18 cellular contexts compared by ENCODE assay signal in genomic region chr21:29117372-29117955, GRCh38. TPM values are rescaled to one million over a fixed set of nuclear protein-coding genes. Genes with fewer than 3 reads are reported as not detected.
DNase-seq lines count a peak whose midpoint lies in the region; ATAC-seq and TF ChIP-seq lines count a peak whose summit lies in the region.
"Had no signal": no experiment of that assay in that cellular context is flagged by ENCODE, and none has a peak within 500 bp of the region (broad histone marks: within the 10 kb centered on the region; RNA-seq: fewer than 3 reads in every experiment).

No MANE protein-coding gene starts in this region.

- H3K36me3 ChIP-seq in OCI-LY3 (replicated peaks; ENCODE audit: low read depth, low read length) (no peaks in the 10 kb centered on the region), sigmoid colon (no peaks in the 10 kb centered on the region), endodermal cell (ENCODE audit: control insufficient read depth, insufficient read depth, low read length) (no peaks in the 10 kb centered on the region)
- H3K36me3 ChIP-seq: ascending aorta had no signal

- H3K79me2 ChIP-seq in OCI-LY3 (ENCODE audit: low read length), result no peaks in the 10 kb centered on the region

- no peak for TF ChIP-seq POLR2A in sigmoid colon (IDR thresholded peaks at IDR 0.05)

- H2AFZ ChIP-seq in OCI-LY3 (ENCODE audit: low read depth, low read length), result no peak overlapping the region

- no peaks in the 10 kb centered on the region for H3K9me3 ChIP-seq in OCI-LY3 (ENCODE audit: insufficient read depth, low read length)
- no peaks in the 10 kb centered on the region for H3K9me3 ChIP-seq in sigmoid colon
- H3K9me3 ChIP-seq in endodermal cell (ENCODE audit: control insufficient read depth, low read length), result no peaks in the 10 kb centered on the region
- H3K9me3 ChIP-seq: ascending aorta had no signal

- H3K36me3 Mint-ChIP-seq in endodermal cell (ENCODE audit: low read depth), result no peaks in the 10 kb centered on the region

- peaks cover 42% of the 10 kb centered on the region for H3K4me1 ChIP-seq in OCI-LY3 (ENCODE audit: low read length)
- no peaks in the 10 kb centered on the region for H3K4me1 ChIP-seq in sigmoid colon
- H3K4me1 ChIP-seq in endodermal cell (ENCODE audit: control insufficient read depth, insufficient read depth, low read length), result peaks cover 6% of the 10 kb centered on the region
- H3K4me1 ChIP-seq: ascending aorta had no signal

- H3K4me3 ChIP-seq in OCI-LY3 (ENCODE audit: low read length) (peak overlapping the region; percentile 54), sigmoid colon (no peak overlapping the region), endodermal cell (ENCODE audit: low read length) (no peak overlapping the region)
- H3K4me3 ChIP-seq: ascending aorta had no signal

- TF ChIP-seq CTCF in GM10266 (IDR thresholded peaks at IDR 0.05; ENCODE audit: control insufficient read depth, insufficient read depth, low read depth, missing control alignments) (no peak), OCI-LY3 (IDR thresholded peaks at IDR 0.05; ENCODE audit: low read depth, low read length) (no peak), sigmoid colon (IDR thresholded peaks at IDR 0.05) (no peak), endodermal cell (conservative IDR thresholded peaks at IDR 0.05) (no peak)

- 80 to 91% methylated on average over 3 of the region's 3 CpGs for WGBS in sigmoid colon, 2 donors
- WGBS in endodermal cell (ENCODE audit: insufficient coverage in 1 of 2, insufficient read length in 1 of 2), 2 experiments, result 93% methylated on average over 3 of the region's 3 CpGs; no CpG with 5 or more reads in 1 of the 2 experiments

- H3K9ac ChIP-seq in OCI-LY3 (ENCODE audit: low read length) (peak overlapping the region; percentile 29; the same call in 1 of the 2 replicates), endodermal cell (ENCODE audit: extremely low read depth, low read length, poor library complexity, severe bottlenecking) (no peak overlapping the region)

- H3K27me3 ChIP-seq in OCI-LY3 (ENCODE audit: low read depth, low read length) (no peaks in the 10 kb centered on the region), sigmoid colon (no peaks in the 10 kb centered on the region), endodermal cell (ENCODE audit: control insufficient read depth, insufficient read depth, low read length, poor library complexity, severe bottlenecking) (no peaks in the 10 kb centered on the region)
- H3K27me3 ChIP-seq: ascending aorta had no signal

- DNase-seq in GM10266 (ENCODE audit: extremely low spot score) (peak; percentile 38), sigmoid colon (no peak), KBM-7 (no peak), endodermal cell (no peak), C1 segment of cervical spinal cord (lab: John Stamatoyannopoulos, UW) (no peak)
- DNase-seq: activated CD4-positive, alpha-beta T cell treated with anti-CD3 and anti-CD28 coated beads for 1 hour; activated T-cell treated with anti-CD3 and anti-CD28 coated beads, Interleukin-2, amount 50 U/mL, for 72 hours; DMS79 treated with DMSO at 0.1 percent for 48 hours; effector CD4-positive, alpha-beta T cell; foreskin fibroblast; GOT3; immature natural killer cell; T-helper 1 cell had no signal

- H3K27ac Mint-ChIP-seq in endodermal cell, result no peak overlapping the region
- H3K27ac Mint-ChIP-seq: activated T-cell treated with anti-CD3 and anti-CD28 coated beads, Interleukin-2, amount 50 U/mL, for 72 hours; immature natural killer cell had no signal

- H3K4me1 Mint-ChIP-seq in endodermal cell, result peaks cover 14% of the 10 kb centered on the region
- H3K4me1 Mint-ChIP-seq: immature natural killer cell had no signal

- peak overlapping the region; percentile 67 for H3K4me2 ChIP-seq in OCI-LY3 (ENCODE audit: low read length)

- TF ChIP-seq EP300 in sigmoid colon (IDR thresholded peaks at IDR 0.05), result no peak

- no peaks in the 10 kb centered on the region for H4K20me1 ChIP-seq in OCI-LY3 (ENCODE audit: insufficient read depth, low read length)

- H3K9me3 Mint-ChIP-seq in endodermal cell, result no peaks in the 10 kb centered on the region
- H3K9me3 Mint-ChIP-seq: activated T-cell treated with anti-CD3 and anti-CD28 coated beads, Interleukin-2, amount 50 U/mL, for 72 hours; immature natural killer cell had no signal

- H3K4me3 Mint-ChIP-seq in endodermal cell, result no peak overlapping the region
- H3K4me3 Mint-ChIP-seq: activated T-cell treated with anti-CD3 and anti-CD28 coated beads, Interleukin-2, amount 50 U/mL, for 72 hours; immature natural killer cell had no signal

- in situ Hi-C loops in KBM-7 (cut with MboI; ENCODE audit: low pct_unique_long_range_greater_than_20kb, low sequenced_read_pairs), result no loop called here

- ATAC-seq in GM19463 (IDR thresholded peaks at IDR 0.05; ENCODE audit: unreplicated experiment) (peak; percentile 52), HG02852 (IDR thresholded peaks at IDR 0.05; ENCODE audit: unreplicated experiment) (peak; percentile 45)
- ATAC-seq: activated T-cell treated with anti-CD3 and anti-CD28 coated beads, Interleukin-2, amount 50 U/mL, for 72 hours had no signal

- no peaks in the 10 kb centered on the region for H3K27me3 Mint-ChIP-seq in endodermal cell (ENCODE audit: insufficient read depth)

- intact Hi-C loops in sigmoid colon (cut with DNase I), result no loop called here

- peak overlapping the region; percentile 58 for H3K27ac ChIP-seq in OCI-LY3 (ENCODE audit: low read length)
- H3K27ac ChIP-seq in sigmoid colon, result no peak overlapping the region
- no peak overlapping the region for H3K27ac ChIP-seq in endodermal cell (ENCODE audit: low read depth, low read length)
- H3K27ac ChIP-seq: ascending aorta, HL-60 had no signal

RNA-seq across cellular contexts. Expression of gene MAP3K7CL, which starts 13.0 kb away (rescaled TPM):
- total RNA-seq in sigmoid colon, result 10 to 100 TPM in 1 of 4 donors, 1 to 10 TPM in 3; 4.4 to 12.2 (median 5.3) TPM
- polyA plus RNA-seq in sigmoid colon, result 1 to 10 TPM; 2.3 to 4.8 (median 4.1) TPM
- total RNA-seq in endodermal cell, result 1 to 10 TPM in 1 of 2 donors, not detected in 1; 1.3 TPM
- polyA plus RNA-seq in endodermal cell (2013, experiment 1 of 2), result 0.25 TPM
- 0.83 TPM for polyA plus RNA-seq in endodermal cell (2013, experiment 2 of 2)

RNA-seq across cellular contexts. Expression of gene CCT8, which starts 44.0 kb away (rescaled TPM):
- total RNA-seq in sigmoid colon, result 10 to 100 TPM; 67.3 to 99.1 (median 85.9) TPM
- 100 to 1,000 TPM; 100 to 122 (median 101) TPM for polyA plus RNA-seq in sigmoid colon
- 100 to 1,000 TPM; 279 to 281 TPM for total RNA-seq in endodermal cell
- polyA plus RNA-seq in endodermal cell (2013, experiment 1 of 2), result 248 TPM
- polyA plus RNA-seq in endodermal cell (2013, experiment 2 of 2), result 227 TPM
